ENCODE assay signal across 33 cellular contexts in the genomic region with DNA sequence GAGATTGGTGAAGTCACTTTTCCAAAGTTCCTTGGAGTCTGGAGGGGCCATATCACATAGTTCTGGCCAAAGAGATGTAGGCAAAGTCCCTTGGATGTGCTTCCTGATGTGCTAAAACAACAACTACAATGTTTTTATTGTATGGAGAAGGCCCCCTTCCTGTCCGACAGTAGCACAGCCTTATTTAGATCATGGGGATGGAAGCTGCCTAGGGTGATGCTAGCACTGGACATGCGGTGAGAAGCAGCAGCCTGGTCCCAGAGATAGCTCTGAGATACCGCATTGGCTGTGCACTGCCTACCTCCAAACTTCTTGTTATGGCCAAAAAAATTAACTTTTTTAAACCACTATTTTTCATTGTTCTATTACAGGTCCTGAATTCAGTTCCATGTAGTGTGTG.
"Had no signal": no experiment of that assay in that cellular context is flagged by ENCODE, and none has a peak within 500 bp of the region (broad histone marks: within the 10 kb centered on the region; RNA-seq: fewer than 3 reads in every experiment).

No MANE protein-coding gene starts in this region.

- DNase-seq: activated B cell treated with CpG ODN at 0.5 μM for 24 hours; activated CD4-positive, alpha-beta memory T cell treated with anti-CD3 and anti-CD28 coated beads for 36 hours; activated CD4-positive, alpha-beta T cell treated with anti-CD3 and anti-CD28 coated beads for 4 hours; activated CD4-positive, alpha-beta T cell treated with anti-CD3 and anti-CD28 coated beads, Interleukin-2, amount 10 ng/mL, durations not matched to agents 24 days and 14 days; activated CD4-positive, alpha-beta T cell treated with anti-CD3 and anti-CD28 coated beads, Interleukin-2, amount 50 U/mL, for 1 hour; activated CD4-positive, alpha-beta T cell treated with anti-CD3 and anti-CD28 coated beads, Interleukin-2, amount 50 U/mL, for 4 hours; activated CD4-positive, CD25-positive, alpha-beta regulatory T cell treated with anti-CD3 and anti-CD28 coated beads, Interleukin-2, amount 50 U/mL, for 72 hours; activated CD8-positive, alpha-beta memory T cell treated with anti-CD3 and anti-CD28 coated beads, Interleukin-2, amount 50 U/mL, for 4 hours; activated CD8-positive, alpha-beta T cell treated with anti-CD3 and anti-CD28 coated beads for 36 hours; activated effector memory CD4-positive, alpha-beta T cell treated with anti-CD3 and anti-CD28 coated beads, Interleukin-2, amount 50 U/mL, for 16 hours; activated gamma-delta T cell treated with Interleukin-2 at 50 U/mL for 16 hours; activated naive CD4-positive, alpha-beta T cell; activated naive CD4-positive, alpha-beta T cell treated with anti-CD3 and anti-CD28 coated beads for 36 hours; activated naive CD4-positive, alpha-beta T cell treated with anti-CD3 and anti-CD28 coated beads, Interleukin-2, amount 50 U/mL, for 16 hours; activated naive CD8-positive, alpha-beta T cell treated with anti-CD3 and anti-CD28 coated beads for 36 hours; activated T-cell treated with anti-CD3 and anti-CD28 coated beads for 4 hours; activated T-cell treated with anti-CD3 and anti-CD28 coated beads, Interleukin-2, amount 50 U/mL, for 1 hour; activated T-cell treated with anti-CD3 and anti-CD28 coated beads, Interleukin-2, amount 50 U/mL, for 4 hours; activated T-cell treated with anti-CD3 and anti-CD28 coated beads, Interleukin-2, amount 50 U/mL, for 72 hours; adrenal gland; amniotic stem cell; aorta; body of pancreas; brain microvascular endothelial cell; central memory CD4-positive, alpha-beta T cell; T-helper 2 cell; T-helper 9 cell had no signal

- H3K9me3 ChIP-seq: body of pancreas had no signal

- H3K4me3 ChIP-seq: adrenal gland, body of pancreas, breast epithelium had no signal

- H3K4me1 ChIP-seq: adrenal gland, body of pancreas, breast epithelium had no signal

- ATAC-seq: activated CD8-positive, alpha-beta T cell treated with anti-CD3 and anti-CD28 coated beads for 36 hours; activated naive CD4-positive, alpha-beta T cell treated with anti-CD3 and anti-CD28 coated beads, Interleukin-2, amount 50 U/mL, for 72 hours; activated T-cell treated with anti-CD3 and anti-CD28 coated beads, Interleukin-2, amount 50 U/mL, for 4 hours; activated T-cell treated with anti-CD3 and anti-CD28 coated beads, Interleukin-2, amount 50 U/mL, for 72 hours; activated T-helper 17 cell treated with anti-CD3 and anti-CD28 coated beads, Interleukin-2, amount 50 U/mL, for 72 hours; body of pancreas had no signal

- FAIRE-seq: astrocyte, TTC549 had no signal

- H3K27ac ChIP-seq: adrenal gland, body of pancreas, brain microvascular endothelial cell, breast epithelium, VCaP had no signal

- H3K27me3 ChIP-seq: body of pancreas, brain microvascular endothelial cell, breast epithelium had no signal

- H3K36me3 ChIP-seq: adrenal gland, brain microvascular endothelial cell, breast epithelium had no signal
